ENCODE assay signal across 1 cellular context in the genomic region with DNA sequence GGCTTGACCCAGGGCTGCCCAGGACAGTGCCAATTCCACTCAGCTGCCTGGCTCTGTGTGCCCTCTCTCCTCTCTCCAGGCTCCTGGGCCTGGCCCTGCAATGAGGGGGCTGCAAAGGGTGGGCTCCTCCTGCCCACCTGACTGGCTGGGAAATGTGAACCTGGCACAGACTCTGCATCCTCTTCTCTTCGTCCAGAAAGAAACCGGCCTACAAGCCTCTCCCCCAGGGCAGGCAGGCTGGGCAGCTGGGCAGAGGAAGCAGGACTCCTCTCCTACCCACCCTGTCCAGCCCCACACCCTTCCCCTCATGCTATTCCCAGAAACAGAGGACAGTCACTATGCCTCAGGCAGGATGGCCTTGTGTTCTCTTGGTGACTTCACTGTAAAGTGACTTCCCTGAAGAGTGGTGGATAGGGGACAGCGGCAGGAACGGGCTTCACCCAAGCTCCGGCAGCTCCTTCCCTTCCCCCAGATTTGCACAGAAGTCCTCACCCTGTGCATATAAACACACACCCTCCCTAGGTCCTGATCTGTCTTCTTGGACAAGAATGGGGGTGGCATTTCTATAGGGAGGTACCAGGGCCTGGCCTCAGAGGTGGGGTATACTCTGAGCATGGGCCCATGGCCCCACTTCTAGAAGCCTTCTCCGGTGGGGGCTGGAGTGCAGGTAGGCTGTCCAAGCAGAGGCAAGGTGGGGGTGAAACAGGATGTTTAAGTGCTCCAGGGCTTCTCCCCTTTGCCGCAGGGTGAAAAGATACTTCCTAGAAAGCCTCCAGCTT.
TF ChIP-seq lines count a peak whose summit lies in the region.

No MANE protein-coding gene starts in this region.

TF ChIP-seq in IMR-90, 13 proteins besides CTCF, POLR2A, EP300 and RAD21:
- no peak for TF ChIP-seq RCOR1 (IDR thresholded peaks at IDR 0.05; ENCODE audit: insufficient replicate concordance, low read length)
